ENCODE assay signal across 17 cellular contexts in the genomic region with DNA sequence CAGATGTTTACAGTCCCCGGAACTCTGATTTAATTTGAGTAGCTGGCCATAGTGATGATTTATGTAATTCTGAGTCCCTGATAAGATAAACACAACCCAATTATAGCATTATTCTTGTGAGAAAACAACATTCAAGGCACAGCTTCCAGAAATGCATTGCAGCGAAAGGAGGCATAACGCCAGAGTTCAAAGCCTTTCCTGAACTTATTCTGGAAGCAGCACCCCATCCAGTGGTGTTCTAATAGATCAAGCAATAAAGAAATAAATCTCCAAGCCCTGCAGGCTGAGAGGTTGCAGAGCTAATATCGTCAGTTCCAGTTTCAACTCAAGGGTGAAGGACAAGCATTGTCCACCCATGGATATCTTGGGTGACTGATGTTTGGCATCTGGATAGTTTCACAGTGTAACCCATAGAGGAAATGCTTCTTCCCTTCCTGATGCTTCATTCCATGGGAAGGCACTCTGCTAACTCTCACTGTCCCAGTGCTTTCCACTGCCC. TPM values are rescaled to one million over a fixed set of nuclear protein-coding genes. Genes with fewer than 3 reads are reported as not detected.
DNase-seq lines count a peak whose midpoint lies in the region; ATAC-seq and TF ChIP-seq lines count a peak whose summit lies in the region.
"Had no signal": no experiment of that assay in that cellular context is flagged by ENCODE, and none has a peak within 500 bp of the region (broad histone marks: within the 10 kb centered on the region; RNA-seq: fewer than 3 reads in every experiment).

No MANE protein-coding gene starts in this region.

- no peak for TF ChIP-seq CTCF in body of pancreas (IDR thresholded peaks at IDR 0.05)
- TF ChIP-seq CTCF in CD8-positive, alpha-beta T cell (IDR thresholded peaks at IDR 0.05), result no peak

- no peaks in the 10 kb centered on the region for H3K4me1 ChIP-seq in body of pancreas
- H3K4me1 ChIP-seq in CD8-positive, alpha-beta T cell (ENCODE audit: insufficient read depth, low read length), result no peaks in the 10 kb centered on the region
- H3K4me1 ChIP-seq: foreskin keratinocyte had no signal

- DNase-seq in AG20443 (ENCODE audit: low spot score) (peak; percentile 19), foreskin melanocyte (peak; percentile 32), midbrain (lab: John Stamatoyannopoulos, UW) (peak; percentile 23), body of pancreas (no peak)
- DNase-seq in naive thymus-derived CD8-positive, alpha-beta T cell, result no peak
- no peak for DNase-seq in CD8-positive, alpha-beta T cell
- DNase-seq: activated effector memory CD4-positive, alpha-beta T cell treated with Interleukin-2 at 50 U/mL for 16 hours; aorta; foreskin keratinocyte; GDM1; NCI-H1048; NCI-H774 had no signal

- 26 to 28% methylated on average over 4 of the region's 4 CpGs for WGBS in body of pancreas, 2 donors

- no peaks in the 10 kb centered on the region for H3K27me3 ChIP-seq in body of pancreas
- H3K27me3 ChIP-seq in CD8-positive, alpha-beta T cell (ENCODE audit: insufficient read depth, low read length), result no peaks in the 10 kb centered on the region
- H3K27me3 ChIP-seq: foreskin keratinocyte had no signal

- H3K36me3 ChIP-seq in body of pancreas (replicated peaks in 1 of 2; ENCODE audit: insufficient read depth in 1 of 2, low read depth in 2 of 2), result no peaks in the 10 kb centered on the region
- H3K36me3 ChIP-seq in CD8-positive, alpha-beta T cell (ENCODE audit: insufficient read depth, low read length), result no peaks in the 10 kb centered on the region

- no peaks in the 10 kb centered on the region for H3K4me1 Mint-ChIP-seq in naive thymus-derived CD8-positive, alpha-beta T cell
- no peaks in the 10 kb centered on the region for H3K4me1 Mint-ChIP-seq in CD8-positive, alpha-beta T cell (ENCODE audit: low read depth)

- H3K27ac ChIP-seq in angular gyrus (ENCODE audit: low read depth, low read length) (peak overlapping the region; percentile 13), body of pancreas (no peak overlapping the region)
- no peak overlapping the region for H3K27ac ChIP-seq in CD8-positive, alpha-beta T cell (ENCODE audit: low read depth, low read length)
- H3K27ac ChIP-seq: foreskin keratinocyte, skin epidermis had no signal

- H3K9me3 ChIP-seq in body of pancreas, result no peaks in the 10 kb centered on the region
- H3K9me3 ChIP-seq in CD8-positive, alpha-beta T cell (ENCODE audit: low read length), result no peaks in the 10 kb centered on the region

- H3K4me3 Mint-ChIP-seq in naive thymus-derived CD8-positive, alpha-beta T cell, result no peak overlapping the region
- H3K4me3 Mint-ChIP-seq in CD8-positive, alpha-beta T cell, result no peak overlapping the region
- H3K4me3 Mint-ChIP-seq: WTC11 had no signal

- H3K36me3 Mint-ChIP-seq in naive thymus-derived CD8-positive, alpha-beta T cell, result no peaks in the 10 kb centered on the region
- no peaks in the 10 kb centered on the region for H3K36me3 Mint-ChIP-seq in CD8-positive, alpha-beta T cell
- H3K36me3 Mint-ChIP-seq: WTC11 had no signal

- CTCF ChIA-PET in CD8-positive, alpha-beta T cell (lab: Charles Lee), result no interaction called here

- ATAC-seq in body of pancreas (no peak), HG03354 (IDR thresholded peaks at IDR 0.05; ENCODE audit: poor library complexity, severe bottlenecking, unreplicated experiment) (no peak)
- no peak for ATAC-seq in naive thymus-derived CD8-positive, alpha-beta T cell
- ATAC-seq in CD8-positive, alpha-beta T cell, result no peak
- ATAC-seq: foreskin keratinocyte, WTC11 had no signal

- H3K27me3 Mint-ChIP-seq in naive thymus-derived CD8-positive, alpha-beta T cell, result no peaks in the 10 kb centered on the region
- H3K27me3 Mint-ChIP-seq in CD8-positive, alpha-beta T cell (ENCODE audit: low read depth), result no peaks in the 10 kb centered on the region

- peaks cover 0 to 10% (median 0%) of the 10 kb centered on the region in 9 donors for H3K9me3 Mint-ChIP-seq in naive thymus-derived CD8-positive, alpha-beta T cell
- peaks cover 2% of the 10 kb centered on the region for H3K9me3 Mint-ChIP-seq in CD8-positive, alpha-beta T cell
- H3K9me3 Mint-ChIP-seq: WTC11 had no signal

- no peak for TF ChIP-seq POLR2A in body of pancreas (IDR thresholded peaks at IDR 0.05)

- POLR2A ChIA-PET in naive thymus-derived CD8-positive, alpha-beta T cell (lab: Charles Lee), result no interaction called here
- POLR2A ChIA-PET in CD8-positive, alpha-beta T cell (lab: Charles Lee), result no interaction called here

- no peak overlapping the region for H3K4me3 ChIP-seq in body of pancreas
- no peak overlapping the region for H3K4me3 ChIP-seq in CD8-positive, alpha-beta T cell (ENCODE audit: low read depth, low read length)
- H3K4me3 ChIP-seq: skin epidermis had no signal

- H3K27ac Mint-ChIP-seq in naive thymus-derived CD8-positive, alpha-beta T cell, result no peak overlapping the region
- H3K27ac Mint-ChIP-seq in CD8-positive, alpha-beta T cell, result no peak overlapping the region
- H3K27ac Mint-ChIP-seq: WTC11 had no signal

- intact Hi-C loops in body of pancreas (cut with DNase I), result no loop called here
- intact Hi-C loops in CD8-positive, alpha-beta T cell (cut with DNase I, micrococcal nuclease), result no loop called here

RNA-seq across cellular contexts. Expression of gene CDH2, which starts 18.8 kb away (rescaled TPM):
- under 1 TPM; 0.33 to 0.78 TPM for total RNA-seq in body of pancreas
- total RNA-seq in naive thymus-derived CD8-positive, alpha-beta T cell, result not detected
- not detected for polyA plus RNA-seq in naive thymus-derived CD8-positive, alpha-beta T cell
- total RNA-seq in CD8-positive, alpha-beta T cell, result under 1 TPM in 1 of 2 experiments, not detected in 1; 0.17 TPM
- total RNA-seq: mononuclear cell had no signal

Comparison
In these comparisons a context has a peak if more than half of its experiments do, and no peak if none do; other contexts are left out.
1. DNase-seq: peak in AG20443 (single experiment), foreskin melanocyte (single experiment) and midbrain (single experiment); none in body of pancreas (0 of 4), naive thymus-derived CD8-positive, alpha-beta T cell (0 of 10) and CD8-positive, alpha-beta T cell (0 of 7).